In genomic region chr3:134086616-134087015, GRCh38 we compare ENCODE assay signal across 22 cellular contexts. TPM values are rescaled to one million over a fixed set of nuclear protein-coding genes. Genes with fewer than 3 reads are reported as not detected.
"Had no signal": no experiment of that assay in that cellular context is flagged by ENCODE, and none has a peak within 500 bp of the region (broad histone marks: within the 10 kb centered on the region; RNA-seq: fewer than 3 reads in every experiment).

No MANE protein-coding gene starts in this region.

- H3K27ac ChIP-seq: heart left ventricle, left ventricle myocardium inferior, lower lobe of right lung, psoas muscle, right lobe of liver, tibial artery, upper lobe of right lung, vagina had no signal

- H3K36me3 Mint-ChIP-seq: naive thymus-derived CD4-positive, alpha-beta T cell; stimulated activated memory B cell treated with anti-CD40 and anti-IgM and Interleukin-4, amounts not matched to agents 10 μg/mL and 1 μg/mL and 100 μg/mL, for 72 hours had no signal

- H3K27ac Mint-ChIP-seq: effector memory CD8-positive, alpha-beta T cell; naive thymus-derived CD4-positive, alpha-beta T cell; nephron progenitor cell; stimulated activated memory B cell treated with anti-CD40 and anti-IgM and Interleukin-4, amounts not matched to agents 10 μg/mL and 1 μg/mL and 100 μg/mL, for 72 hours; stimulated activated naive CD8-positive, alpha-beta T cell treated with anti-CD3 and anti-CD28 coated beads, Interleukin-15, Interleukin-2, amounts not matched to agents 100 ng/mL and 50 ng/mL, for 24 hours had no signal

- H3K4me3 ChIP-seq: heart left ventricle, left ventricle myocardium inferior, lower lobe of right lung, psoas muscle, right lobe of liver, tibial artery, upper lobe of right lung, vagina had no signal

- H3K4me1 Mint-ChIP-seq: naive thymus-derived CD4-positive, alpha-beta T cell; stimulated activated memory B cell treated with anti-CD40 and anti-IgM and Interleukin-4, amounts not matched to agents 10 μg/mL and 1 μg/mL and 100 μg/mL, for 72 hours had no signal

- H3K36me3 ChIP-seq: heart left ventricle, left ventricle myocardium inferior, lower lobe of right lung, right lobe of liver, tibial artery, upper lobe of right lung, vagina had no signal

- H3K4me3 Mint-ChIP-seq: effector memory CD8-positive, alpha-beta T cell; naive thymus-derived CD4-positive, alpha-beta T cell; nephron progenitor cell; stimulated activated memory B cell treated with anti-CD40 and anti-IgM and Interleukin-4, amounts not matched to agents 10 μg/mL and 1 μg/mL and 100 μg/mL, for 72 hours; stimulated activated naive CD8-positive, alpha-beta T cell treated with anti-CD3 and anti-CD28 coated beads, Interleukin-15, Interleukin-2, amounts not matched to agents 100 ng/mL and 50 ng/mL, for 24 hours had no signal

- H3K9me3 ChIP-seq: lower lobe of right lung, psoas muscle, right lobe of liver, vagina had no signal

- H3K9me3 Mint-ChIP-seq: effector memory CD8-positive, alpha-beta T cell had no signal

- H3K4me1 ChIP-seq: heart left ventricle, left ventricle myocardium inferior, lower lobe of right lung, psoas muscle, right lobe of liver, tibial artery, upper lobe of right lung, vagina had no signal

- DNase-seq: effector memory CD8-positive, alpha-beta T cell; heart left ventricle; hippocampal formation; left cardiac atrium; left ventricle myocardium inferior; lower lobe of right lung; naive thymus-derived CD4-positive, alpha-beta T cell; nephron progenitor cell; psoas muscle; retina; right lobe of liver; stimulated activated CD4-positive, alpha-beta T cell treated with anti-CD3 and anti-CD28 coated beads, Interleukin-15, amount 100 ng/mL, for 24 hours; stimulated activated CD4-positive, alpha-beta T cell treated with anti-CD3 and anti-CD28 coated beads, Interleukin-1b, Interleukin-23, amount 100 ng/mL, for 48 hours; stimulated activated CD4-positive, alpha-beta T cell treated with anti-CD3 and anti-CD28 coated beads, Interleukin-4, amount 100 ng/mL, for 24 hours; tibial artery; upper lobe of right lung had no signal

- FAIRE-seq: frontal cortex, islet of Langerhans had no signal

- H3K27me3 ChIP-seq: heart left ventricle, right lobe of liver, tibial artery, upper lobe of right lung, vagina had no signal

- H3K27me3 Mint-ChIP-seq: stimulated activated memory B cell treated with anti-CD40 and anti-IgM and Interleukin-4, amounts not matched to agents 10 μg/mL and 1 μg/mL and 100 μg/mL, for 72 hours; stimulated activated naive CD8-positive, alpha-beta T cell treated with anti-CD3 and anti-CD28 coated beads, Interleukin-15, Interleukin-2, amounts not matched to agents 100 ng/mL and 50 ng/mL, for 24 hours had no signal

RNA-seq across cellular contexts. Expression of gene SLCO2A1, which starts 56.9 kb away (rescaled TPM):
- total RNA-seq: mononuclear cell; naive thymus-derived CD4-positive, alpha-beta T cell had no signal
- polyA plus RNA-seq: naive thymus-derived CD4-positive, alpha-beta T cell had no signal
